ENCODE assay signal across 15 cellular contexts in genomic region chr10:22542773-22543172, GRCh38.
"Had no signal": no experiment of that assay in that cellular context is flagged by ENCODE, and none has a peak within 500 bp of the region (broad histone marks: within the 10 kb centered on the region; RNA-seq: fewer than 3 reads in every experiment).

No MANE protein-coding gene starts in this region.

- H3K4me3 ChIP-seq: esophagus muscularis mucosa, right lobe of liver, suprapubic skin had no signal

- H3K9me3 Mint-ChIP-seq: activated CD4-positive, alpha-beta memory T cell treated with anti-CD3 and anti-CD28 coated beads for 36 hours; activated naive CD4-positive, alpha-beta T cell treated with anti-CD3 and anti-CD28 coated beads for 36 hours; activated T-helper 17 cell treated with anti-CD3 and anti-CD28 coated beads, Interleukin-2, amount 50 U/mL, for 72 hours; type B pancreatic cell had no signal

- H3K27ac Mint-ChIP-seq: activated CD4-positive, alpha-beta memory T cell treated with anti-CD3 and anti-CD28 coated beads for 36 hours; activated naive CD4-positive, alpha-beta T cell treated with anti-CD3 and anti-CD28 coated beads for 36 hours; type B pancreatic cell had no signal

- H3K27ac ChIP-seq: brain microvascular endothelial cell, esophagus muscularis mucosa, neutrophil, right lobe of liver, suprapubic skin had no signal

- H3K36me3 ChIP-seq: brain microvascular endothelial cell had no signal

- DNase-seq: activated CD4-positive, alpha-beta memory T cell treated with anti-CD3 and anti-CD28 coated beads for 36 hours; activated CD4-positive, alpha-beta T cell treated with anti-CD3 and anti-CD28 coated beads for 1 hour; activated CD8-positive, alpha-beta memory T cell treated with anti-CD3 and anti-CD28 coated beads, Interleukin-2, amount 50 U/mL, for 4 hours; activated naive CD4-positive, alpha-beta T cell treated with anti-CD3 and anti-CD28 coated beads for 36 hours; amygdala; brain microvascular endothelial cell; right lobe of liver; SHP77; stimulated activated naive CD4-positive, alpha-beta T cell; T-helper 9 cell had no signal

- H3K9me3 ChIP-seq: esophagus muscularis mucosa, neutrophil, right lobe of liver, suprapubic skin had no signal

- H3K4me3 Mint-ChIP-seq: activated CD4-positive, alpha-beta memory T cell treated with anti-CD3 and anti-CD28 coated beads for 36 hours; activated naive CD4-positive, alpha-beta T cell treated with anti-CD3 and anti-CD28 coated beads for 36 hours; activated T-helper 17 cell treated with anti-CD3 and anti-CD28 coated beads, Interleukin-2, amount 50 U/mL, for 72 hours; type B pancreatic cell had no signal

- H3K27me3 ChIP-seq: brain microvascular endothelial cell, esophagus muscularis mucosa, neutrophil, right lobe of liver, suprapubic skin had no signal

- H3K4me1 Mint-ChIP-seq: activated T-helper 17 cell treated with anti-CD3 and anti-CD28 coated beads, Interleukin-2, amount 50 U/mL, for 72 hours had no signal

- H3K4me1 ChIP-seq: esophagus muscularis mucosa, right lobe of liver, suprapubic skin had no signal

- H3K27me3 Mint-ChIP-seq: activated CD4-positive, alpha-beta memory T cell treated with anti-CD3 and anti-CD28 coated beads for 36 hours; activated T-helper 17 cell treated with anti-CD3 and anti-CD28 coated beads, Interleukin-2, amount 50 U/mL, for 72 hours; type B pancreatic cell had no signal

- ATAC-seq: activated T-helper 17 cell treated with anti-CD3 and anti-CD28 coated beads, Interleukin-2, amount 50 U/mL, for 72 hours had no signal
